24 cellular contexts compared by ENCODE assay signal in the genomic region with DNA sequence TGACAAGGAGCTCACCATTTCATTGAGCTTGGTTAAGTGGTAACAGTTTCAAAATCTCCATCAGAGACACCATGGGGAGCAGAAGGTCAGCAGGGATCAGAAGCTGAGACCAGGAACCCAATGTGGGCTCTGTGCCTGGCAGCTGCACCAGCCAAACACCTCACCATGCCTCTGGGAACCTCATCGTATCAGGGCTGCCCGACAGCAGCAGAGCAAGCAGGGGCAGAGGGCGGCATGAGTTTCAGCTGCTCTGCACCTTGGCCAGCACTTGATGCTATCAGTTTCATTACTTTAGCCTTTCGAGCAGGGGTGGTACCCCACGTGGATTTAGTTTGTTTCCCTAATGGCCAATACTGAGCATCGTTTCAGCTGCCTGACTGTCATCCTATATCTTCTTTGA.
DNase-seq lines count a peak whose midpoint lies in the region; ATAC-seq, FAIRE-seq and TF ChIP-seq lines count a peak whose summit lies in the region.
"Had no signal": no experiment of that assay in that cellular context is flagged by ENCODE, and none has a peak within 500 bp of the region (broad histone marks: within the 10 kb centered on the region; RNA-seq: fewer than 3 reads in every experiment).

No MANE protein-coding gene starts in this region.

- TF ChIP-seq EP300 in H1 (IDR thresholded peaks at IDR 0.05; ENCODE audit: borderline replicate concordance in 1 of 2, low read depth in 2 of 2, low read length in 2 of 2), result no peak

- H3K14ac ChIP-seq in H1 (ENCODE audit: insufficient read length), result no peak overlapping the region

- H3K27ac Mint-ChIP-seq in activated CD8-positive, alpha-beta T cell treated with anti-CD3 and anti-CD28 coated beads, Interleukin-2, amount 10 ng/mL, durations not matched to agents 7 days and 5 days, result peak overlapping the region; percentile 50
- H3K27ac Mint-ChIP-seq in activated CD8-positive, alpha-beta T cell treated with anti-CD3 and anti-CD28 coated beads for 36 hours, result no peak overlapping the region
- H3K27ac Mint-ChIP-seq: H9 had no signal

- no peaks in the 10 kb centered on the region for H3K27me3 Mint-ChIP-seq in activated CD8-positive, alpha-beta T cell treated with anti-CD3 and anti-CD28 coated beads, Interleukin-2, amount 10 ng/mL, durations not matched to agents 7 days and 5 days (ENCODE audit: low read depth)
- no peaks in the 10 kb centered on the region for H3K27me3 Mint-ChIP-seq in activated CD8-positive, alpha-beta T cell treated with anti-CD3 and anti-CD28 coated beads for 36 hours

- H3K23me2 ChIP-seq in H1 (ENCODE audit: low read depth, low read length), result no peaks in the 10 kb centered on the region

- H3K4ac ChIP-seq in H1 (replicated peaks; ENCODE audit: insufficient read length, low read depth, low read length), result no peak overlapping the region

- no peak overlapping the region for H2BK120ac ChIP-seq in H1 (replicated peaks; ENCODE audit: low read depth, low read length)

- H3K79me1 ChIP-seq in H1 (ENCODE audit: low read depth, low read length), result no peaks in the 10 kb centered on the region; the same call in 1 of the 2 replicates

- H3K56ac ChIP-seq in H1 (replicated peaks; ENCODE audit: insufficient read length, low read depth, low read length), result no peak overlapping the region

- H3K27ac ChIP-seq in GM23248 (no peak overlapping the region), H1 (ENCODE audit: low read depth, low read length) (no peak overlapping the region)
- H3K27ac ChIP-seq: 22Rv1, C4-2B, HL-60 had no signal

- no peak overlapping the region for H2BK20ac ChIP-seq in H1 (ENCODE audit: low read length)

- no peak overlapping the region for H3K4me3 ChIP-seq in GM23248
- no peak overlapping the region for H3K4me3 ChIP-seq in H1 (ENCODE audit: extremely low read depth in 1 of 4, insufficient read depth in 2 of 4, low read depth in 3 of 4, low read length in 4 of 4)

- TF ChIP-seq CTCF in activated CD8-positive, alpha-beta T cell treated with anti-CD3 and anti-CD28 coated beads for 36 hours (IDR thresholded peaks at IDR 0.05), result no peak
- no peak for TF ChIP-seq CTCF in H1 (IDR thresholded peaks at IDR 0.05; ENCODE audit: control extremely low read depth in 1 of 3, insufficient read depth in 1 of 3, low read depth in 1 of 3, low read length in 3 of 3)

- H2BK5ac ChIP-seq in H1 (ENCODE audit: low read depth, low read length), result no peak overlapping the region

- DNase-seq in activated CD8-positive, alpha-beta T cell treated with anti-CD3 and anti-CD28 coated beads, Interleukin-2, amount 10 ng/mL, durations not matched to agents 7 days and 5 days, result no peak
- no peak for DNase-seq in activated CD8-positive, alpha-beta T cell treated with anti-CD3 and anti-CD28 coated beads for 36 hours
- DNase-seq in GM23248 (no peak), H1 (ENCODE audit: low read depth in 1 of 2, low spot score in 2 of 2) (no peak), sciatic nerve (ENCODE audit: low spot score) (peak; percentile 22), NCI-H510A treated with DMSO at 0.1 percent for 48 hours (lab: John Stamatoyannopoulos, UW) (no peak), amniotic stem cell (lab: John Stamatoyannopoulos, UW) (no peak)
- DNase-seq: ACHN, GDM1, H9, KG1, NCI-H1092 treated with DMSO at 0.1 percent for 48 hours, NCI-H1436 treated with DMSO at 0.1 percent for 48 hours, NCI-H2029, NCI-H2227 treated with DMSO at 0.1 percent for 48 hours, NCI-H510A, NCI-H748 treated with DMSO at 0.1 percent for 48 hours had no signal

- no peaks in the 10 kb centered on the region for H3K79me2 ChIP-seq in GM23248 (ENCODE audit: insufficient read depth)
- no peaks in the 10 kb centered on the region for H3K79me2 ChIP-seq in H1 (ENCODE audit: control insufficient read depth in 1 of 2, insufficient read depth in 2 of 2, low read length in 2 of 2)

- no peak overlapping the region for H3K9ac ChIP-seq in GM23248
- no peak overlapping the region for H3K9ac ChIP-seq in H1 (replicated peaks in 1 of 4; ENCODE audit: extremely low read depth in 1 of 4, low read depth in 3 of 4, low read length in 3 of 4)

- H3K9me3 Mint-ChIP-seq in activated CD8-positive, alpha-beta T cell treated with anti-CD3 and anti-CD28 coated beads, Interleukin-2, amount 10 ng/mL, durations not matched to agents 7 days and 5 days (ENCODE audit: insufficient read depth), result no peaks in the 10 kb centered on the region
- H3K9me3 Mint-ChIP-seq in activated CD8-positive, alpha-beta T cell treated with anti-CD3 and anti-CD28 coated beads for 36 hours, result no peaks in the 10 kb centered on the region
- H3K9me3 Mint-ChIP-seq: H9 had no signal

- H4K91ac ChIP-seq in H1 (replicated peaks; ENCODE audit: insufficient read length, low read length), result no peak overlapping the region

- no peak for TF ChIP-seq POLR2A in H1 (IDR thresholded peaks at IDR 0.05; ENCODE audit: control extremely low read depth in 1 of 2, low read depth in 2 of 2, low read length in 2 of 2)

- no peaks in the 10 kb centered on the region for H3K9me2 ChIP-seq in GM23248 (ENCODE audit: insufficient read depth)

- intact Hi-C loops in activated CD8-positive, alpha-beta T cell treated with anti-CD3 and anti-CD28 coated beads for 36 hours (cut with micrococcal nuclease), result no loop called here
- intact Hi-C loops in sciatic nerve (cut with DNase I), result loop anchor here (10.0 kb wide), 1 partner anchor 60 kb away; no protein-coding TSS in a partner anchor

- H2BK12ac ChIP-seq in H1 (ENCODE audit: low read depth, low read length), result no peak overlapping the region

- H2AK5ac ChIP-seq in H1 (ENCODE audit: low read depth, low read length), result no peak overlapping the region

- H3K4me2 ChIP-seq in GM23248 (ENCODE audit: unreplicated experiment) (peak overlapping the region; percentile 33), H1 (ENCODE audit: insufficient read depth in 1 of 2, low read depth in 2 of 2, low read length in 2 of 2) (no peak overlapping the region)

- H3K9me3 ChIP-seq in GM23248 (ENCODE audit: low read depth), result no peaks in the 10 kb centered on the region
- no peaks in the 10 kb centered on the region for H3K9me3 ChIP-seq in H1 (ENCODE audit: insufficient read depth in 2 of 2, low read depth in 1 of 2, low read length in 1 of 2)

- H2AFZ ChIP-seq in GM23248 (no peak overlapping the region), H1 (ENCODE audit: low read length) (no peak overlapping the region)

- H3K36me3 ChIP-seq in GM23248 (ENCODE audit: low read depth), result peaks cover 24% of the 10 kb centered on the region; the same call in 1 of the 2 replicates
- peaks cover 22 to 58% (median 45%) of the 10 kb centered on the region in 4 experiments for H3K36me3 ChIP-seq in H1 (ENCODE audit: control insufficient read depth in 2 of 4, insufficient read depth in 4 of 4, low read length in 3 of 4)

- POLR2A ChIA-PET in activated CD8-positive, alpha-beta T cell treated with anti-CD3 and anti-CD28 coated beads, Interleukin-2, amount 10 ng/mL, durations not matched to agents 7 days and 5 days (lab: Charles Lee), result no interaction called here
- POLR2A ChIA-PET in activated CD8-positive, alpha-beta T cell treated with anti-CD3 and anti-CD28 coated beads for 36 hours (lab: Charles Lee), result no interaction called here
- POLR2A ChIA-PET in H1 (lab: Charles Lee; ENCODE audit: partially characterized antibody), result no interaction called here

- H3K18ac ChIP-seq in H1 (ENCODE audit: extremely low read depth, low read length), result no peak overlapping the region

- no peak overlapping the region for H3K23ac ChIP-seq in H1 (ENCODE audit: insufficient read length)

- CTCF ChIA-PET in activated CD8-positive, alpha-beta T cell treated with anti-CD3 and anti-CD28 coated beads, Interleukin-2, amount 10 ng/mL, durations not matched to agents 7 days and 5 days (lab: Charles Lee), result no interaction called here
- CTCF ChIA-PET in activated CD8-positive, alpha-beta T cell treated with anti-CD3 and anti-CD28 coated beads for 36 hours (lab: Charles Lee), result interaction anchor here (1.1 kb wide), 1 partner anchor 100 kb away, joined by 4 read pairs; a partner anchor contains a TSS
- CTCF ChIA-PET in H1 (lab: Charles Lee; ENCODE audit: partially characterized antibody), result interaction anchor here (0.6 to 1.8 kb wide), 4 partner anchors 9 to 122 kb away, joined by 3 to 7 read pairs (median 4); no protein-coding TSS in a partner anchor

- H3K4me1 ChIP-seq in GM23248 (ENCODE audit: insufficient read depth) (peaks cover 12% of the 10 kb centered on the region), H1 (replicated peaks in 1 of 4; ENCODE audit: control insufficient read depth in 3 of 4, insufficient read depth in 4 of 4, low read length in 3 of 4) (no peaks in the 10 kb centered on the region)

- no peak overlapping the region for H4K5ac ChIP-seq in H1 (ENCODE audit: insufficient read length, low read depth, low read length)

- H3K27me3 ChIP-seq in GM23248 (replicated peaks; ENCODE audit: insufficient read depth) (no peaks in the 10 kb centered on the region), H1 (replicated peaks in 1 of 4; ENCODE audit: control insufficient read depth in 3 of 4, extremely low read depth in 1 of 4, insufficient read depth in 3 of 4, low read length in 3 of 4) (no peaks in the 10 kb centered on the region)

- H4K8ac ChIP-seq in H1 (ENCODE audit: extremely low read depth, insufficient read depth, low read length), result peak overlapping the region; percentile 32; the same call in 1 of the 2 replicates

- H2BK15ac ChIP-seq in H1 (ENCODE audit: low read length), result no peak overlapping the region

- in situ Hi-C loops in GM23248 (cut with MboI), result no loop called here

- H4K20me1 ChIP-seq in GM23248 (ENCODE audit: insufficient read depth) (no peaks in the 10 kb centered on the region), H1 (replicated peaks in 1 of 2; ENCODE audit: control insufficient read depth in 1 of 2, insufficient read depth in 2 of 2, low read length in 2 of 2) (peaks cover 0 to 12% of the 10 kb centered on the region in 2 experiments)

- peaks cover 27% of the 10 kb centered on the region for H3K36me3 Mint-ChIP-seq in activated CD8-positive, alpha-beta T cell treated with anti-CD3 and anti-CD28 coated beads, Interleukin-2, amount 10 ng/mL, durations not matched to agents 7 days and 5 days (ENCODE audit: low read depth)
- H3K36me3 Mint-ChIP-seq in activated CD8-positive, alpha-beta T cell treated with anti-CD3 and anti-CD28 coated beads for 36 hours (ENCODE audit: low read depth), result peaks cover 20% of the 10 kb centered on the region

- no peak overlapping the region for H3K4me3 Mint-ChIP-seq in activated CD8-positive, alpha-beta T cell treated with anti-CD3 and anti-CD28 coated beads, Interleukin-2, amount 10 ng/mL, durations not matched to agents 7 days and 5 days
- no peak overlapping the region for H3K4me3 Mint-ChIP-seq in activated CD8-positive, alpha-beta T cell treated with anti-CD3 and anti-CD28 coated beads for 36 hours
- H3K4me3 Mint-ChIP-seq: H9 had no signal

- no peak for ATAC-seq in activated CD8-positive, alpha-beta T cell treated with anti-CD3 and anti-CD28 coated beads, Interleukin-2, amount 10 ng/mL, durations not matched to agents 7 days and 5 days
- no peak for ATAC-seq in activated CD8-positive, alpha-beta T cell treated with anti-CD3 and anti-CD28 coated beads for 36 hours
- ATAC-seq in sciatic nerve, result no peak
- ATAC-seq in HG03280 (IDR thresholded peaks at IDR 0.05; ENCODE audit: unreplicated experiment), result no peak
- ATAC-seq: SK-N-SH treated with all-trans-retinoic acid at 6 μM for 48 hours had no signal

- TF ChIP-seq RAD21 in H1 (IDR thresholded peaks at IDR 0.05 in 1 of 2, conservative IDR thresholded peaks at IDR 0.05 in 1 of 2; ENCODE audit: low read depth in 2 of 2, low read length in 2 of 2), result no peak

- no peaks in the 10 kb centered on the region; the same call in 1 of the 2 replicates for H3F3A ChIP-seq in GM23248 (ENCODE audit: insufficient read depth)

- FAIRE-seq in H1 (lab: Jason Lieb, UNC), result no peak
- FAIRE-seq: D721Med, GM19239 had no signal

- WGBS in GM23248 (ENCODE audit: low coverage in 1 of 2, low lambda C conversion rate in 2 of 2, missing lambda C conversion rate in 2 of 2), 2 experiments, result 81 to 87% methylated on average over 6 of the region's 6 CpGs
- WGBS in H1 (ENCODE audit: extremely low coverage in 1 of 2, insufficient coverage in 1 of 2, insufficient read length in 1 of 2, insufficient replicate concordance in 2 of 2, low coverage in 1 of 2, low lambda C conversion rate in 2 of 2, missing lambda C conversion rate in 1 of 2), 2 experiments, result 98% methylated on average over 6 of the region's 6 CpGs; no CpG with 5 or more reads in 1 of the 2 experiments

- no peaks in the 10 kb centered on the region for H3K4me1 Mint-ChIP-seq in activated CD8-positive, alpha-beta T cell treated with anti-CD3 and anti-CD28 coated beads, Interleukin-2, amount 10 ng/mL, durations not matched to agents 7 days and 5 days (ENCODE audit: low read depth)
- H3K4me1 Mint-ChIP-seq in activated CD8-positive, alpha-beta T cell treated with anti-CD3 and anti-CD28 coated beads for 36 hours (ENCODE audit: low read depth), result no peaks in the 10 kb centered on the region
- H3K4me1 Mint-ChIP-seq: H9 had no signal
